Comparison of ENCODE assay signal across 14 cellular contexts in genomic region chr12:10372534-10372931, GRCh38. TPM values are rescaled to one million over a fixed set of nuclear protein-coding genes. Genes with fewer than 3 reads are reported as not detected.
A peak's percentile ranks its signal among the peaks of the same experiment; 100 is the strongest.
DNase-seq lines count a peak whose midpoint lies in the region; ATAC-seq, FAIRE-seq and TF ChIP-seq lines count a peak whose summit lies in the region.
"Had no signal": no experiment of that assay in that cellular context is flagged by ENCODE, and none has a peak within 500 bp of the region (broad histone marks: within the 10 kb centered on the region; RNA-seq: fewer than 3 reads in every experiment).

No MANE protein-coding gene starts in this region.

- no peak overlapping the region for H2AFZ ChIP-seq in HepG2 (ENCODE audit: low read length)

- no TSS peak for BruUV-seq in HepG2 (replicated peaks; lab: Mats Ljungman, UMichigan)

- H3K79me2 ChIP-seq in HepG2 (ENCODE audit: insufficient read depth, low read length), result no peaks in the 10 kb centered on the region

- TF ChIP-seq POLR2A in HepG2 (IDR thresholded peaks at IDR 0.05; ENCODE audit: insufficient read depth in 1 of 2, low read depth in 2 of 2, low read length in 2 of 2), result no peak

- WGBS in HepG2 (ENCODE audit: low lambda C conversion rate), result 0% methylated on average over 1 of the region's 2 CpGs

- TF ChIP-seq EP300 in HepG2 (IDR thresholded peaks at IDR 0.05; ENCODE audit: low read depth in 2 of 2, low read length in 2 of 2), result no peak
- no peak for TF ChIP-seq EP300 in HepG2 (CRISPR knock-in tag; IDR thresholded peaks at IDR 0.05; ENCODE audit: borderline replicate concordance)

- in situ Hi-C loops in HepG2 (cut with HindIII; ENCODE audit: extremely low pct_ligation_motif_present, low pct_unique_long_range_greater_than_20kb), result no loop called here

- H3K4me1 Mint-ChIP-seq in activated T-cell treated with anti-CD3 and anti-CD28 coated beads, Interleukin-2, amount 50 U/mL, for 24 hours (ENCODE audit: low read depth), result peaks cover 66% of the 10 kb centered on the region
- H3K4me1 Mint-ChIP-seq in activated naive CD8-positive, alpha-beta T cell (ENCODE audit: low read depth), result peaks cover 86% of the 10 kb centered on the region
- H3K4me1 Mint-ChIP-seq in type B pancreatic cell (ENCODE audit: unreplicated experiment), result peaks cover 11% of the 10 kb centered on the region

- H3K9ac ChIP-seq in HepG2 (ENCODE audit: insufficient read depth, low read depth, low read length), result no peak overlapping the region

- H3K27me3 ChIP-seq in HepG2 (ENCODE audit: control insufficient read depth in 1 of 2, insufficient read depth in 2 of 2, low read length in 2 of 2) (no peaks in the 10 kb centered on the region; a peak in 1 of 5 replicates), MG63 (no peaks in the 10 kb centered on the region)
- H3K27me3 ChIP-seq: BE2C had no signal

- no peak overlapping the region for H3K4me3 Mint-ChIP-seq in activated T-cell treated with anti-CD3 and anti-CD28 coated beads, Interleukin-2, amount 50 U/mL, for 24 hours
- peak overlapping the region; percentile 60 for H3K4me3 Mint-ChIP-seq in activated naive CD8-positive, alpha-beta T cell
- peak overlapping the region; percentile 1 for H3K4me3 Mint-ChIP-seq in type B pancreatic cell

- H3K4me3 ChIP-seq in HepG2 (replicated peaks in 1 of 3; ENCODE audit: insufficient read depth in 1 of 3, low read depth in 2 of 3, low read length in 3 of 3) (no peak overlapping the region), MG63 (no peak overlapping the region)

- peak overlapping the region; percentile 74 for H3K27ac Mint-ChIP-seq in activated T-cell treated with anti-CD3 and anti-CD28 coated beads, Interleukin-2, amount 50 U/mL, for 24 hours
- H3K27ac Mint-ChIP-seq in activated naive CD8-positive, alpha-beta T cell, result no peak overlapping the region
- no peak overlapping the region for H3K27ac Mint-ChIP-seq in type B pancreatic cell

- peaks cover 6% of the 10 kb centered on the region for H3K9me3 Mint-ChIP-seq in activated T-cell treated with anti-CD3 and anti-CD28 coated beads, Interleukin-2, amount 50 U/mL, for 24 hours
- H3K9me3 Mint-ChIP-seq in activated naive CD8-positive, alpha-beta T cell (ENCODE audit: low read depth), result peaks cover 5% of the 10 kb centered on the region
- H3K9me3 Mint-ChIP-seq in type B pancreatic cell, result no peaks in the 10 kb centered on the region

- intact Hi-C loops in HepG2 (cut with micrococcal nuclease; ENCODE audit: unreplicated experiment), result no loop called here

- FAIRE-seq in HepG2 (lab: Jason Lieb, UNC), result no peak

- POLR2A ChIA-PET in HepG2 (lab: Yijun Ruan, JAX), result no interaction called here

- H3K36me3 ChIP-seq in HepG2 (replicated peaks in 1 of 2; ENCODE audit: control insufficient read depth in 1 of 2, insufficient read depth in 2 of 2, low read length in 2 of 2) (no peaks in the 10 kb centered on the region), MG63 (no peaks in the 10 kb centered on the region)
- H3K36me3 ChIP-seq: BE2C had no signal

- no peaks in the 10 kb centered on the region for H3K4me1 ChIP-seq in HepG2 (ENCODE audit: insufficient read depth, low read length)
- H3K4me1 ChIP-seq: BE2C had no signal

- H4K20me1 ChIP-seq in HepG2 (ENCODE audit: insufficient read depth, low read length), result no peaks in the 10 kb centered on the region

- no peak overlapping the region for H3K27ac ChIP-seq in HepG2 (ENCODE audit: extremely low read length, insufficient read depth, low read length)

- H3K4me2 ChIP-seq in HepG2 (ENCODE audit: low read depth, low read length), result no peak overlapping the region

- no peaks in the 10 kb centered on the region for H3K27me3 Mint-ChIP-seq in activated T-cell treated with anti-CD3 and anti-CD28 coated beads, Interleukin-2, amount 50 U/mL, for 24 hours
- H3K27me3 Mint-ChIP-seq in activated naive CD8-positive, alpha-beta T cell, result no peaks in the 10 kb centered on the region
- no peaks in the 10 kb centered on the region for H3K27me3 Mint-ChIP-seq in type B pancreatic cell

- DNase-seq in activated T-cell treated with anti-CD3 and anti-CD28 coated beads, Interleukin-2, amount 50 U/mL, for 24 hours, result peak; percentile 34
- DNase-seq in activated T-cell treated with anti-CD3 and anti-CD28 coated beads, Interleukin-2, amount 50 U/mL, for 1 hour, result no peak
- no peak for DNase-seq in HepG2 (ENCODE audit: low spot score)
- DNase-seq in type B pancreatic cell (ENCODE audit: extremely low spot score, unreplicated experiment), result no peak
- no peak for DNase-seq in MG63
- no peak for DNase-seq in DMS79 (lab: John Stamatoyannopoulos, UW)
- DNase-seq: activated CD4-positive, CD25-positive, alpha-beta regulatory T cell; activated naive CD4-positive, alpha-beta T cell treated with Interleukin-2 at 50 U/mL for 16 hours; BE2C; hippocampal formation; NCI-H2029 had no signal

- H3K36me3 Mint-ChIP-seq in activated T-cell treated with anti-CD3 and anti-CD28 coated beads, Interleukin-2, amount 50 U/mL, for 24 hours (ENCODE audit: low read depth), result peaks cover 67% of the 10 kb centered on the region
- H3K36me3 Mint-ChIP-seq in activated naive CD8-positive, alpha-beta T cell, result peaks cover 38% of the 10 kb centered on the region
- peaks cover 35% of the 10 kb centered on the region for H3K36me3 Mint-ChIP-seq in type B pancreatic cell

- TF ChIP-seq CTCF in HepG2 (CRISPR knock-in tag; IDR thresholded peaks at IDR 0.05) (no peak), type B pancreatic cell (conservative IDR thresholded peaks at IDR 0.05) (no peak)

- CTCF ChIA-PET in HepG2 (lab: Yijun Ruan, JAX; ENCODE audit: low intra/inter-chr PET ratio, low total read pairs), result no interaction called here

- ATAC-seq in HepG2 (no peak), GM21526 (IDR thresholded peaks at IDR 0.05; ENCODE audit: low FRiP score, unreplicated experiment) (no peak)

- H3K9me3 ChIP-seq in HepG2 (ENCODE audit: low read length) (no peaks in the 10 kb centered on the region), MG63 (0 out of 2 replicates have a peak, but pooled peaks cover 2% of the 10 kb centered on the region)
- H3K9me3 ChIP-seq: BE2C had no signal

- TF ChIP-seq RAD21 in HepG2 (CRISPR knock-in tag; IDR thresholded peaks at IDR 0.05), result no peak

RNA-seq across cellular contexts. Expression of gene KLRK1, which starts 17.3 kb away (rescaled TPM):
- total RNA-seq in HepG2 (2016; rRNA removed; fragmentation: Illumina TruSeq; extraction: Trizol), result not detected in 2 replicates
- total RNA-seq in HepG2 (2016; cell fraction: cytosol; rRNA removed; fragmentation: Illumina TruSeq; extraction: Trizol; ENCODE audit: low read depth), result not detected in 2 replicates
- total RNA-seq in HepG2 (2016; cell fraction: insoluble cytoplasmic fraction; rRNA removed; fragmentation: Illumina TruSeq; extraction: Trizol), result not detected in 2 replicates
- total RNA-seq in HepG2 (2016; cell fraction: membrane; rRNA removed; fragmentation: Illumina TruSeq; extraction: Trizol), result not detected in 2 replicates
- total RNA-seq in HepG2 (2016; cell fraction: nucleus; rRNA removed; fragmentation: Illumina TruSeq; extraction: Trizol), result not detected in 2 replicates
- polyA plus RNA-seq in HepG2 (2011; rRNA removed), result 0.07 TPM in 1 of 2 replicates, not detected in the other
- polyA plus RNA-seq in HepG2 (2011; cell fraction: cytosol; rRNA removed), result 0.04 TPM in 1 of 2 replicates, not detected in the other
- polyA plus RNA-seq in HepG2 (2011; cell fraction: nucleus; rRNA removed), result 0.13 and 0.29 TPM in 2 replicates
- 0.09 TPM in 1 of 2 replicates, not detected in the other for polyA plus RNA-seq in HepG2 (2012)
- polyA plus RNA-seq in HepG2 (2016; cell fraction: cytosol; fragmentation: Illumina TruSeq; extraction: Trizol; ENCODE audit: low read depth), result not detected in 2 replicates
- not detected in 2 replicates for polyA plus RNA-seq in HepG2 (2016; cell fraction: insoluble cytoplasmic fraction; fragmentation: Illumina TruSeq; extraction: Trizol; ENCODE audit: low read depth)
- polyA plus RNA-seq in HepG2 (2016; cell fraction: membrane; fragmentation: Illumina TruSeq; extraction: Trizol; ENCODE audit: low read depth), result not detected in 2 replicates
- polyA plus RNA-seq in HepG2 (2016; cell fraction: nucleus; fragmentation: Illumina TruSeq; extraction: Trizol; ENCODE audit: insufficient read depth, low read depth), result not detected in 2 replicates
- 72.8 TPM in 1 of 2 replicates, not detected in the other for polyA minus RNA-seq in HepG2 (2011; rRNA and poly(A)+ RNA removed; ENCODE audit: low replicate concordance)
- polyA minus RNA-seq in HepG2 (2011; cell fraction: cytosol; rRNA and poly(A)+ RNA removed), result not detected in 2 replicates
- polyA minus RNA-seq in HepG2 (2011; cell fraction: nucleus; rRNA and poly(A)+ RNA removed), result not detected in 2 replicates
- total RNA-seq in type B pancreatic cell (ENCODE audit: low replicate concordance), result not detected in 2 replicates
- total RNA-seq in MG63 (2014; rRNA removed; shearing (Covaris generic); ENCODE audit: low replicate concordance), result not detected in 2 replicates
- total RNA-seq: RPMI7951 had no signal

RNA-seq across cellular contexts. Expression of gene KLRC4, which starts 37.0 kb away (rescaled TPM):
- total RNA-seq in HepG2 (2016; rRNA removed; fragmentation: Illumina TruSeq; extraction: Trizol), result not detected in 2 replicates
- not detected in 2 replicates for total RNA-seq in HepG2 (2016; cell fraction: cytosol; rRNA removed; fragmentation: Illumina TruSeq; extraction: Trizol; ENCODE audit: low read depth)
- total RNA-seq in HepG2 (2016; cell fraction: insoluble cytoplasmic fraction; rRNA removed; fragmentation: Illumina TruSeq; extraction: Trizol), result not detected in 2 replicates
- total RNA-seq in HepG2 (2016; cell fraction: membrane; rRNA removed; fragmentation: Illumina TruSeq; extraction: Trizol), result not detected in 2 replicates
- not detected in 2 replicates for total RNA-seq in HepG2 (2016; cell fraction: nucleus; rRNA removed; fragmentation: Illumina TruSeq; extraction: Trizol)
- 0.09 TPM in 1 of 2 replicates, not detected in the other for polyA plus RNA-seq in HepG2 (2011; rRNA removed)
- polyA plus RNA-seq in HepG2 (2011; cell fraction: cytosol; rRNA removed), result not detected in 2 replicates
- 0.19 TPM in 1 of 2 replicates, not detected in the other for polyA plus RNA-seq in HepG2 (2011; cell fraction: nucleus; rRNA removed)
- polyA plus RNA-seq in HepG2 (2012), result not detected in 2 replicates
- polyA plus RNA-seq in HepG2 (2016; cell fraction: cytosol; fragmentation: Illumina TruSeq; extraction: Trizol; ENCODE audit: low read depth), result not detected in 2 replicates
- polyA plus RNA-seq in HepG2 (2016; cell fraction: insoluble cytoplasmic fraction; fragmentation: Illumina TruSeq; extraction: Trizol; ENCODE audit: low read depth), result not detected in 2 replicates
- polyA plus RNA-seq in HepG2 (2016; cell fraction: membrane; fragmentation: Illumina TruSeq; extraction: Trizol; ENCODE audit: low read depth), result not detected in 2 replicates
- polyA plus RNA-seq in HepG2 (2016; cell fraction: nucleus; fragmentation: Illumina TruSeq; extraction: Trizol; ENCODE audit: insufficient read depth, low read depth), result not detected in 2 replicates
- polyA minus RNA-seq in HepG2 (2011; rRNA and poly(A)+ RNA removed; ENCODE audit: low replicate concordance), result 3.4 TPM in 1 of 2 replicates, not detected in the other
- not detected in 2 replicates for polyA minus RNA-seq in HepG2 (2011; cell fraction: cytosol; rRNA and poly(A)+ RNA removed)
- 0.50 and 0.90 TPM in 2 replicates for polyA minus RNA-seq in HepG2 (2011; cell fraction: nucleus; rRNA and poly(A)+ RNA removed)
- not detected in 2 replicates for total RNA-seq in type B pancreatic cell (ENCODE audit: low replicate concordance)
- total RNA-seq in MG63 (2014; rRNA removed; shearing (Covaris generic); ENCODE audit: low replicate concordance), result not detected in 2 replicates
- total RNA-seq: RPMI7951 had no signal

RNA-seq across cellular contexts. Expression of gene KLRC3, which starts 47.9 kb away (rescaled TPM):
- total RNA-seq in HepG2 (2016; rRNA removed; fragmentation: Illumina TruSeq; extraction: Trizol) (not detected in 2 replicates), type B pancreatic cell (ENCODE audit: low replicate concordance) (not detected in 2 replicates)
- not detected in 2 replicates for total RNA-seq in HepG2 (2016; cell fraction: cytosol; rRNA removed; fragmentation: Illumina TruSeq; extraction: Trizol; ENCODE audit: low read depth)
- not detected in 2 replicates for total RNA-seq in HepG2 (2016; cell fraction: insoluble cytoplasmic fraction; rRNA removed; fragmentation: Illumina TruSeq; extraction: Trizol)
- total RNA-seq in HepG2 (2016; cell fraction: membrane; rRNA removed; fragmentation: Illumina TruSeq; extraction: Trizol), result not detected in 2 replicates
- total RNA-seq in HepG2 (2016; cell fraction: nucleus; rRNA removed; fragmentation: Illumina TruSeq; extraction: Trizol), result not detected in 2 replicates
- polyA plus RNA-seq in HepG2 (2011; rRNA removed), result not detected in 2 replicates
- not detected in 2 replicates for polyA plus RNA-seq in HepG2 (2011; cell fraction: cytosol; rRNA removed)
- not detected in 2 replicates for polyA plus RNA-seq in HepG2 (2011; cell fraction: nucleus; rRNA removed)
- not detected in 2 replicates for polyA plus RNA-seq in HepG2 (2012)
- polyA plus RNA-seq in HepG2 (2016; cell fraction: cytosol; fragmentation: Illumina TruSeq; extraction: Trizol; ENCODE audit: low read depth), result not detected in 2 replicates
- not detected in 2 replicates for polyA plus RNA-seq in HepG2 (2016; cell fraction: insoluble cytoplasmic fraction; fragmentation: Illumina TruSeq; extraction: Trizol; ENCODE audit: low read depth)
- polyA plus RNA-seq in HepG2 (2016; cell fraction: membrane; fragmentation: Illumina TruSeq; extraction: Trizol; ENCODE audit: low read depth), result not detected in 2 replicates
- not detected in 2 replicates for polyA plus RNA-seq in HepG2 (2016; cell fraction: nucleus; fragmentation: Illumina TruSeq; extraction: Trizol; ENCODE audit: insufficient read depth, low read depth)
- 5.8 TPM in 1 of 2 replicates, not detected in the other for polyA minus RNA-seq in HepG2 (2011; rRNA and poly(A)+ RNA removed; ENCODE audit: low replicate concordance)
- polyA minus RNA-seq in HepG2 (2011; cell fraction: cytosol; rRNA and poly(A)+ RNA removed), result not detected in 2 replicates
- polyA minus RNA-seq in HepG2 (2011; cell fraction: nucleus; rRNA and poly(A)+ RNA removed), result not detected in 2 replicates
- not detected in 2 replicates for total RNA-seq in MG63 (2014; rRNA removed; shearing (Covaris generic); ENCODE audit: low replicate concordance)
